ENCODE assay signal across 7 cellular contexts in the genomic region with DNA sequence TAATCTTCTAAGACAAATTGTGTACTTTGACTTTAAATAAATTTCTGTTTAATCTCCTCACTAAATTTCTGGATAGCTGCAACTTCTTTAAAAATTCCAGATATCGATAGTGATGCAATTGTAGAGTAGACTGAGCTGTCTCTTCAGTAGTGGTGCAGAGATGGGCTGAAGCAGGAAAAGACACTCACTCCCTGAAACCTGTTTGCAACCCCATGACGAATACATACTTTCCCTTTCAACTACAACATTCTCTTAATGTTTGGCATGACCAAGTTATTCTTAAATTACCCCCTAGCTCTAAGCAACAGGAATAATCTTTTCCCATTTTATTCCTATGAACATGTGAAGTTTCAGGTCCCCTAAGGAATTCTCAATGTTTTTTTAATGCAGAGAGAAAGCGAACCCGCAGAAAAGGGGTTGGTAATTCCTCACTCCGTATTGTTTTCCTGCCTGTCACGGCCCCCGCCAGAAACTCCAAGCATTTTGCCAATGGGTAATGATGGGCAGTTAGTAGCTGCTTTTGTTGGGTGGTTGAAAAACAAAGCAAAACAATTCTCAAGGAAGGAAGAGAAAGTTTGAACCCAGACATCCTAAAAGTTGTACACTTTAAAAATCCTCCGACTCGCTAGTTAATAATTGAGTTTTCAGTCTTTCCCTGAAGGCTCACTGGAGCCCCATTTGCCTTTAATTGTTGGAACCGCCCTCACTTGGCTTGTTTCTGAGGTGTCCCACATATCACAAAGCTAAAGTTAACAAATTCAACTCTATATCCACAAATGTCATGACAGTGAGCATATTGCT. TPM values are rescaled to one million over a fixed set of nuclear protein-coding genes. Genes with fewer than 3 reads are reported as not detected.
DNase-seq lines count a peak whose midpoint lies in the region; ATAC-seq and TF ChIP-seq lines count a peak whose summit lies in the region.

No MANE protein-coding gene starts in this region.

- H3K36me3 ChIP-seq in HUES48 (ENCODE audit: control insufficient read depth, insufficient read depth, low read length) (no peaks in the 10 kb centered on the region), adrenal gland (replicated peaks in 1 of 2) (no peaks in the 10 kb centered on the region), kidney epithelial cell (ENCODE audit: control insufficient read depth, insufficient read depth, low read length) (no peaks in the 10 kb centered on the region), stomach (no peaks in the 10 kb centered on the region)

- DNase-seq in adrenal gland (peak in 2 of 7 donors; percentile 11), kidney epithelial cell (ENCODE audit: low read depth) (no peak), stomach (no peak), substantia nigra (lab: John Stamatoyannopoulos, UW) (no peak)
- DNase-seq in activated CD4-positive, alpha-beta T cell treated with anti-CD3 and anti-CD28 coated beads, Interleukin-2, amount 10 ng/mL, durations not matched to agents 7 days and 5 days: no peak

- peaks cover 29% of the 10 kb centered on the region for H3K4me1 ChIP-seq in HUES48 (ENCODE audit: control insufficient read depth, insufficient read depth, low read length)
- H3K4me1 ChIP-seq in adrenal gland (replicated peaks in 1 of 2): no peaks in the 10 kb centered on the region
- H3K4me1 ChIP-seq in stomach: peaks cover 4 to 15% (median 10%) of the 10 kb centered on the region in 4 donors

- H3K27me3 Mint-ChIP-seq in activated CD4-positive, alpha-beta T cell treated with anti-CD3 and anti-CD28 coated beads, Interleukin-2, amount 10 ng/mL, durations not matched to agents 7 days and 5 days: peaks cover 42% of the 10 kb centered on the region

- TF ChIP-seq POLR2A in adrenal gland (IDR thresholded peaks at IDR 0.05): no peak
- no peak for TF ChIP-seq POLR2A in stomach (IDR thresholded peaks at IDR 0.05)

- no peak overlapping the region for H3K27ac ChIP-seq in HUES48 (ENCODE audit: low read depth, low read length)
- H3K27ac ChIP-seq in adrenal gland: peak overlapping the region in 4 of 5 donors; percentile 21 to 69 (median 62)
- H3K27ac ChIP-seq in stomach: peak overlapping the region in 4 of 5 donors; percentile 52 to 75 (median 66)
- H3K27ac ChIP-seq in substantia nigra (ENCODE audit: low read depth, low read length, poor library complexity, severe bottlenecking): no peak overlapping the region

- H3K27me3 ChIP-seq in HUES48 (ENCODE audit: control insufficient read depth, insufficient read depth, low read length): peaks cover 21% of the 10 kb centered on the region
- H3K27me3 ChIP-seq in adrenal gland: no peaks in the 10 kb centered on the region
- no peaks in the 10 kb centered on the region for H3K27me3 ChIP-seq in kidney epithelial cell (ENCODE audit: control insufficient read depth, insufficient read depth, low read length)
- peaks cover 0 to 8% (median 8%) of the 10 kb centered on the region in 3 donors for H3K27me3 ChIP-seq in stomach

- H3K9me3 ChIP-seq in HUES48 (ENCODE audit: control insufficient read depth, insufficient read depth, low read length) (no peaks in the 10 kb centered on the region), adrenal gland (replicated peaks in 1 of 3) (no peaks in the 10 kb centered on the region), stomach (no peaks in the 10 kb centered on the region)

- POLR2A ChIA-PET in activated CD4-positive, alpha-beta T cell treated with anti-CD3 and anti-CD28 coated beads, Interleukin-2, amount 10 ng/mL, durations not matched to agents 7 days and 5 days (lab: Charles Lee): no interaction called here

- no peak overlapping the region for H3K4me3 Mint-ChIP-seq in activated CD4-positive, alpha-beta T cell treated with anti-CD3 and anti-CD28 coated beads, Interleukin-2, amount 10 ng/mL, durations not matched to agents 7 days and 5 days

- no peak for ATAC-seq in HG02798 (IDR thresholded peaks at IDR 0.05; ENCODE audit: poor library complexity, unreplicated experiment)

- H3K4me3 ChIP-seq in HUES48 (ENCODE audit: low read depth, low read length) (peak overlapping the region; percentile 73), adrenal gland (peak overlapping the region in 3 of 4 donors; percentile 5 to 78 (median 27)), kidney epithelial cell (ENCODE audit: low read depth, low read length) (peak overlapping the region; percentile 56), stomach (peak overlapping the region; percentile 55 to 71 (median 58))

- no peak overlapping the region for H3K27ac Mint-ChIP-seq in activated CD4-positive, alpha-beta T cell treated with anti-CD3 and anti-CD28 coated beads, Interleukin-2, amount 10 ng/mL, durations not matched to agents 7 days and 5 days

- intact Hi-C loops in adrenal gland (cut with DNase I) (no loop called here), stomach (cut with DNase I; ENCODE audit: low total_unique reads) (no loop called here)

- H3K36me3 Mint-ChIP-seq in activated CD4-positive, alpha-beta T cell treated with anti-CD3 and anti-CD28 coated beads, Interleukin-2, amount 10 ng/mL, durations not matched to agents 7 days and 5 days (ENCODE audit: low read depth): no peaks in the 10 kb centered on the region

- no peak for TF ChIP-seq CTCF in adrenal gland (IDR thresholded peaks at IDR 0.05)
- no peak for TF ChIP-seq CTCF in kidney epithelial cell (IDR thresholded peaks at IDR 0.05; ENCODE audit: insufficient read depth, low read length, poor library complexity, severe bottlenecking)
- no peak for TF ChIP-seq CTCF in stomach (IDR thresholded peaks at IDR 0.05)

- CTCF ChIA-PET in activated CD4-positive, alpha-beta T cell treated with anti-CD3 and anti-CD28 coated beads, Interleukin-2, amount 10 ng/mL, durations not matched to agents 7 days and 5 days (lab: Charles Lee): no interaction called here

- 1 to 2% (median 1%) methylated on average over 10 of the region's 10 CpGs for WGBS in adrenal gland, 4 donors
- 2 to 7% (median 4%) methylated on average over 10 of the region's 10 CpGs for WGBS in stomach, 5 donors

- H3K4me1 Mint-ChIP-seq in activated CD4-positive, alpha-beta T cell treated with anti-CD3 and anti-CD28 coated beads, Interleukin-2, amount 10 ng/mL, durations not matched to agents 7 days and 5 days: peaks cover 7% of the 10 kb centered on the region

- TF ChIP-seq EP300 in stomach (IDR thresholded peaks at IDR 0.05): no peak

- no peak overlapping the region for H3K9ac ChIP-seq in HUES48 (ENCODE audit: low read depth, low read length)

- H3K9me3 Mint-ChIP-seq in activated CD4-positive, alpha-beta T cell treated with anti-CD3 and anti-CD28 coated beads, Interleukin-2, amount 10 ng/mL, durations not matched to agents 7 days and 5 days: no peaks in the 10 kb centered on the region

RNA-seq across cellular contexts. Expression of a gene that starts 1.2 kb away (rescaled TPM):
- 1 to 10 TPM; 1.7 to 6.8 (median 5.8) TPM for total RNA-seq in adrenal gland
- polyA plus RNA-seq in adrenal gland: 1 to 10 TPM in 1 of 3 donors, under 1 TPM in 2; 0.74 to 1.2 (median 0.97) TPM
- total RNA-seq in kidney epithelial cell: 26.2 and 27.3 TPM in 2 replicates
- total RNA-seq in stomach: 10 to 100 TPM in 1 of 5 donors, 1 to 10 TPM in 2, under 1 TPM in 1, not detected in 1; 0.29 to 13.2 (median 2.1) TPM
- under 1 TPM; 0.06 to 0.46 (median 0.28) TPM for polyA plus RNA-seq in stomach
- total RNA-seq in activated CD4-positive, alpha-beta T cell treated with anti-CD3 and anti-CD28 coated beads, Interleukin-2, amount 10 ng/mL, durations not matched to agents 7 days and 5 days: not detected

Comparison
In these comparisons a context has a peak if more than half of its experiments do, and no peak if none do; other contexts are left out.
1. H3K27ac ChIP-seq: peak in adrenal gland (4 of 5) and stomach (4 of 5); none in HUES48 (single experiment) and substantia nigra (single experiment).
2. Peak in every context shown above with its lines, with median percentiles within 50 percentile points of each other: H3K4me3 ChIP-seq.